In the genomic region with DNA sequence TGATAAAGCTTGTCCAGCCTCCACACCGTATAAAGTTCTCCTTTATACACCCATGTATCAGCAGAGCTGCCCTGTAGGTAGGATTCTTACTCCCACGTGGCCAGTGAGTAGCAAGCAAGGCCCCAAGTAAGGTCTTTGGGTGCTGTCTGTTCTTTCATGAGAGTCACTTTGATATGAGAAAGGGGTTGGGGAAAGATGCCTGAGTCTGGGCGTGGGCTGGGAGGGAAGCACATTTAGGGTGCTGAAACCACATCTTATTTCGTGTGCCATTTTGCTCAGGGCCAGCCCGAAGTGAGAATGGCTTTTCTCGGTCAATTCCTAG, we compare ENCODE assay signal across 9 cellular contexts. TPM values are rescaled to one million over a fixed set of nuclear protein-coding genes. Genes with fewer than 3 reads are reported as not detected.
DNase-seq lines count a peak whose midpoint lies in the region; ATAC-seq, FAIRE-seq and TF ChIP-seq lines count a peak whose summit lies in the region.
"Had no signal": no experiment of that assay in that cellular context is flagged by ENCODE, and none has a peak within 500 bp of the region (broad histone marks: within the 10 kb centered on the region; RNA-seq: fewer than 3 reads in every experiment).

No MANE protein-coding gene starts in this region.

- DNase-seq in GM06990 (ENCODE audit: extremely low read depth, insufficient read length), result no peak
- no peak for DNase-seq in Panc1 (ENCODE audit: low read depth, low spot score)
- DNase-seq in endothelial cell of umbilical vein (ENCODE audit: low read depth, low spot score), result no peak
- DNase-seq in NCI-H524 (lab: John Stamatoyannopoulos, UW), result no peak
- DNase-seq in NCI-H1436 treated with DMSO at 0.1 percent for 48 hours (lab: John Stamatoyannopoulos, UW), result no peak
- no peak for DNase-seq in DMS114 treated with DMSO at 0.1 percent for 48 hours (lab: John Stamatoyannopoulos, UW; ENCODE audit: unreplicated experiment)

- in situ Hi-C loops in Panc1 (cut with HindIII; ENCODE audit: low pct_unique_long_range_greater_than_20kb, low sequenced_read_pairs), result no loop called here

- POLR2A ChIA-PET in Panc1 (lab: Charles Lee) (interaction anchor here (0.9 kb wide), 1 partner anchor 12 kb away, joined by 6 read pairs; no protein-coding TSS in a partner anchor), endothelial cell of umbilical vein (lab: Charles Lee) (interaction anchor here (1.0 kb wide), 1 partner anchor 11 kb away, joined by 5 read pairs; a partner anchor contains a TSS)

- no peak for TF ChIP-seq POLR2A in endothelial cell of umbilical vein (IDR thresholded peaks at IDR 0.05; ENCODE audit: low read depth, low read length)

- no peaks in the 10 kb centered on the region for H3K9me3 ChIP-seq in Panc1 (ENCODE audit: control insufficient read depth, insufficient read depth, low read depth, low read length)
- H3K9me3 ChIP-seq in endothelial cell of umbilical vein (replicated peaks; ENCODE audit: control insufficient read depth, insufficient read depth, low read length), result no peaks in the 10 kb centered on the region
- H3K9me3 ChIP-seq in skeletal muscle tissue (ENCODE audit: control insufficient read depth in 3 of 3, low read length in 3 of 3), result no peaks in the 10 kb centered on the region

- H4K20me1 ChIP-seq in endothelial cell of umbilical vein (replicated peaks; ENCODE audit: control insufficient read depth, extremely low read depth, insufficient read depth, low read length), result no peaks in the 10 kb centered on the region

- H3K27ac ChIP-seq in Panc1 (ENCODE audit: low read length) (peak overlapping the region; percentile 90), endothelial cell of umbilical vein (ENCODE audit: insufficient read depth, low read depth, low read length) (no peak overlapping the region), skeletal muscle tissue (ENCODE audit: low read depth, low read length) (no peak overlapping the region)

- FAIRE-seq in endothelial cell of umbilical vein (lab: Jason Lieb, UNC), result peak; percentile 63
- FAIRE-seq: TTC549 had no signal

- BruUV-seq in Panc1 (replicated peaks; lab: Mats Ljungman, UMichigan), result no TSS peak
- no TSS peak for BruUV-seq in endothelial cell of umbilical vein (replicated peaks; lab: Mats Ljungman, UMichigan)

- H3K4me2 ChIP-seq in endothelial cell of umbilical vein (ENCODE audit: insufficient read depth, low read length), result peak overlapping the region; percentile 89

- CTCF ChIA-PET in Panc1 (lab: Charles Lee), result interaction anchor here (1.0 kb wide), 1 partner anchor 21 kb away, joined by 3 read pairs; no protein-coding TSS in a partner anchor
- CTCF ChIA-PET in endothelial cell of umbilical vein (lab: Charles Lee), result interaction anchor here (0.9 to 1.7 kb wide), 4 partner anchors 13 to 229 kb away, joined by 3 to 4 read pairs (median 4); no protein-coding TSS in a partner anchor

- peaks cover 16% of the 10 kb centered on the region for H3K4me1 ChIP-seq in Panc1 (ENCODE audit: control insufficient read depth, insufficient read depth, low read length)
- H3K4me1 ChIP-seq in endothelial cell of umbilical vein (ENCODE audit: control insufficient read depth, extremely low read depth, insufficient read depth, low read length), result peaks cover 24% of the 10 kb centered on the region
- H3K4me1 ChIP-seq in skeletal muscle tissue (ENCODE audit: control insufficient read depth in 3 of 3, insufficient read depth in 3 of 3, low read length in 3 of 3), result peaks cover 18 to 25% (median 21%) of the 10 kb centered on the region in 3 donors

- no peak for ATAC-seq in Panc1
- ATAC-seq in GM21515 (IDR thresholded peaks at IDR 0.05; ENCODE audit: unreplicated experiment), result no peak

- H3K9ac ChIP-seq in endothelial cell of umbilical vein (replicated peaks; ENCODE audit: extremely low read depth, insufficient read depth, low read length), result no peak overlapping the region
- H3K9ac ChIP-seq in skeletal muscle tissue (ENCODE audit: low read depth in 1 of 3, low read length in 3 of 3), result peak overlapping the region in 2 of 3 donors; percentile 56 to 70

- no peaks in the 10 kb centered on the region for H3K27me3 ChIP-seq in GM06990 (replicated peaks; ENCODE audit: control insufficient read depth, insufficient read depth, low read length)
- H3K27me3 ChIP-seq in Panc1 (ENCODE audit: control insufficient read depth, insufficient read depth, low read length), result no peaks in the 10 kb centered on the region
- peaks cover 10 to 15% of the 10 kb centered on the region in 2 experiments for H3K27me3 ChIP-seq in endothelial cell of umbilical vein (ENCODE audit: control insufficient read depth in 2 of 2, insufficient read depth in 2 of 2, low read length in 2 of 2)
- peaks cover 31 to 64% (median 43%) of the 10 kb centered on the region in 3 donors for H3K27me3 ChIP-seq in skeletal muscle tissue (ENCODE audit: control insufficient read depth in 3 of 3, insufficient read depth in 3 of 3, low read length in 3 of 3)

- H3K79me2 ChIP-seq in endothelial cell of umbilical vein (ENCODE audit: control insufficient read depth, insufficient read depth, low read length), result no peaks in the 10 kb centered on the region

- intact Hi-C loops in Panc1 (cut with micrococcal nuclease; ENCODE audit: unreplicated experiment) (no loop called here), endothelial cell of umbilical vein (cut with micrococcal nuclease) (no loop called here)

- H3K4me3 ChIP-seq in GM06990 (replicated peaks; ENCODE audit: low read depth, low read length) (peak overlapping the region; percentile 75), Panc1 (ENCODE audit: low read depth in 2 of 2, low read length in 2 of 2) (peak overlapping the region; percentile 69 to 84), endothelial cell of umbilical vein (replicated peaks in 1 of 3; ENCODE audit: insufficient read depth in 1 of 3, low read depth in 1 of 3, low read length in 3 of 3) (peak overlapping the region; percentile 56 to 86 (median 63)), skeletal muscle tissue (ENCODE audit: low read length in 3 of 3) (peak overlapping the region; percentile 62 to 68 (median 64))

- dilution Hi-C loops in endothelial cell of umbilical vein (cut with MboI; ENCODE audit: extremely low pct_ligation_motif_present, low sequenced_read_pairs), result no loop called here

- H3K9me1 ChIP-seq in endothelial cell of umbilical vein (replicated peaks; ENCODE audit: control insufficient read depth, extremely low read depth, insufficient read depth, low read length), result no peaks in the 10 kb centered on the region

- TF ChIP-seq CTCF in GM06990 (IDR thresholded peaks at IDR 0.05; ENCODE audit: insufficient read depth, low read length, poor library complexity, severe bottlenecking), result no peak
- no peak for TF ChIP-seq CTCF in Panc1 (IDR thresholded peaks at IDR 0.05)
- no peak for TF ChIP-seq CTCF in endothelial cell of umbilical vein (IDR thresholded peaks at IDR 0.05; ENCODE audit: extremely low read depth in 1 of 2, insufficient read depth in 1 of 2, low read depth in 1 of 2, low read length in 2 of 2)

- H3K36me3 ChIP-seq in GM06990 (ENCODE audit: control insufficient read depth, insufficient read depth, low read length), result peaks cover 2% of the 10 kb centered on the region
- H3K36me3 ChIP-seq in Panc1 (ENCODE audit: control insufficient read depth, insufficient read depth, low read length), result no peaks in the 10 kb centered on the region; the same call in 1 of the 2 replicates
- no peaks in the 10 kb centered on the region for H3K36me3 ChIP-seq in endothelial cell of umbilical vein (ENCODE audit: control insufficient read depth in 2 of 2, extremely low read depth in 1 of 2, insufficient read depth in 2 of 2, low read length in 2 of 2)
- no peaks in the 10 kb centered on the region for H3K36me3 ChIP-seq in skeletal muscle tissue (ENCODE audit: control insufficient read depth in 3 of 3, insufficient read depth in 3 of 3, low read length in 3 of 3)

- H2AFZ ChIP-seq in endothelial cell of umbilical vein (ENCODE audit: low read depth, low read length), result peak overlapping the region; percentile 99

RNA-seq across cellular contexts. Expression of a gene that starts 0.4 kb away (rescaled TPM):
- total RNA-seq in Panc1 (2021; ENCODE audit: unreplicated experiment) (12.2 TPM), endothelial cell of umbilical vein (4.6 and 5.8 TPM in 2 replicates), skeletal muscle tissue (3.7 TPM)
- 9.6 TPM for polyA plus RNA-seq in Panc1 (2012; ENCODE audit: insufficient read length)
- 2.3 and 2.6 TPM in 2 replicates for polyA plus RNA-seq in endothelial cell of umbilical vein
- 2.0 and 2.2 TPM in 2 replicates for polyA plus RNA-seq in endothelial cell of umbilical vein (2011; cell fraction: cytosol; rRNA removed)
- polyA plus RNA-seq in endothelial cell of umbilical vein (2011; cell fraction: nucleus; rRNA removed), result 1.1 and 1.4 TPM in 2 replicates
- polyA plus RNA-seq in endothelial cell of umbilical vein (2012), result 3.5 and 3.8 TPM in 2 replicates
- polyA minus RNA-seq in endothelial cell of umbilical vein, result 2.9 and 3.6 TPM in 2 replicates
- polyA minus RNA-seq in endothelial cell of umbilical vein (2011; cell fraction: cytosol; rRNA and poly(A)+ RNA removed), result not detected
- polyA minus RNA-seq in endothelial cell of umbilical vein (2011; cell fraction: nucleus; rRNA and poly(A)+ RNA removed), result 0.43 and 0.87 TPM in 2 replicates

RNA-seq across cellular contexts. Expression of a gene that starts 10.9 kb away (rescaled TPM):
- 55.6 TPM for total RNA-seq in Panc1 (2021; ENCODE audit: unreplicated experiment)
- 20.5 TPM for polyA plus RNA-seq in Panc1 (2012; ENCODE audit: insufficient read length)
- total RNA-seq in endothelial cell of umbilical vein, result 34.6 and 36.6 TPM in 2 replicates
- polyA plus RNA-seq in endothelial cell of umbilical vein, result 20.6 and 21.9 TPM in 2 replicates
- polyA plus RNA-seq in endothelial cell of umbilical vein (2011; cell fraction: cytosol; rRNA removed), result 27.4 and 37.7 TPM in 2 replicates
- polyA plus RNA-seq in endothelial cell of umbilical vein (2011; cell fraction: nucleus; rRNA removed), result 31.1 and 41.8 TPM in 2 replicates
- 12.1 and 20.7 TPM in 2 replicates for polyA plus RNA-seq in endothelial cell of umbilical vein (2012)
- polyA minus RNA-seq in endothelial cell of umbilical vein, result 15.4 and 20.8 TPM in 2 replicates
- 35.0 TPM for polyA minus RNA-seq in endothelial cell of umbilical vein (2011; cell fraction: cytosol; rRNA and poly(A)+ RNA removed)
- polyA minus RNA-seq in endothelial cell of umbilical vein (2011; cell fraction: nucleus; rRNA and poly(A)+ RNA removed), result 10.6 and 18.3 TPM in 2 replicates
- total RNA-seq in skeletal muscle tissue, result 2.6 TPM

RNA-seq across cellular contexts. Expression of a gene that starts 19.3 kb away (rescaled TPM):
- 231 TPM for total RNA-seq in Panc1 (2021; ENCODE audit: unreplicated experiment)
- polyA plus RNA-seq in Panc1 (2012; ENCODE audit: insufficient read length), result 251 TPM
- 117 and 124 TPM in 2 replicates for total RNA-seq in endothelial cell of umbilical vein
- polyA plus RNA-seq in endothelial cell of umbilical vein, result 142 and 155 TPM in 2 replicates
- polyA plus RNA-seq in endothelial cell of umbilical vein (2011; cell fraction: cytosol; rRNA removed), result 139 and 142 TPM in 2 replicates
- 301 and 322 TPM in 2 replicates for polyA plus RNA-seq in endothelial cell of umbilical vein (2011; cell fraction: nucleus; rRNA removed)
- polyA plus RNA-seq in endothelial cell of umbilical vein (2012), result 94.1 and 116 TPM in 2 replicates
- 296 and 312 TPM in 2 replicates for polyA minus RNA-seq in endothelial cell of umbilical vein
- 167 TPM for polyA minus RNA-seq in endothelial cell of umbilical vein (2011; cell fraction: cytosol; rRNA and poly(A)+ RNA removed)
- 108 and 136 TPM in 2 replicates for polyA minus RNA-seq in endothelial cell of umbilical vein (2011; cell fraction: nucleus; rRNA and poly(A)+ RNA removed)
- total RNA-seq in skeletal muscle tissue, result 60.5 TPM

RNA-seq across cellular contexts. Expression of a gene that starts 58.7 kb away (rescaled TPM):
- total RNA-seq in Panc1 (2021; ENCODE audit: unreplicated experiment) (85.5 TPM), endothelial cell of umbilical vein (64.3 and 70.7 TPM in 2 replicates), skeletal muscle tissue (51.1 TPM)
- 77.4 TPM for polyA plus RNA-seq in Panc1 (2012; ENCODE audit: insufficient read length)
- polyA plus RNA-seq in endothelial cell of umbilical vein, result 119 and 120 TPM in 2 replicates
- 107 and 108 TPM in 2 replicates for polyA plus RNA-seq in endothelial cell of umbilical vein (2011; cell fraction: cytosol; rRNA removed)
- polyA plus RNA-seq in endothelial cell of umbilical vein (2011; cell fraction: nucleus; rRNA removed), result 80.9 and 83.0 TPM in 2 replicates
- polyA plus RNA-seq in endothelial cell of umbilical vein (2012), result 71.2 and 74.6 TPM in 2 replicates
- 113 TPM in 2 replicates for polyA minus RNA-seq in endothelial cell of umbilical vein
- polyA minus RNA-seq in endothelial cell of umbilical vein (2011; cell fraction: cytosol; rRNA and poly(A)+ RNA removed), result 74.0 TPM
- polyA minus RNA-seq in endothelial cell of umbilical vein (2011; cell fraction: nucleus; rRNA and poly(A)+ RNA removed), result 28.6 and 28.9 TPM in 2 replicates

RNA-seq across cellular contexts. Expression of a gene that starts 58.9 kb away (rescaled TPM):
- total RNA-seq in Panc1 (2021; ENCODE audit: unreplicated experiment), result 63.1 TPM
- 48.7 TPM for polyA plus RNA-seq in Panc1 (2012; ENCODE audit: insufficient read length)
- total RNA-seq in endothelial cell of umbilical vein, result 41.5 and 48.4 TPM in 2 replicates
- polyA plus RNA-seq in endothelial cell of umbilical vein, result 75.7 and 94.0 TPM in 2 replicates
- polyA plus RNA-seq in endothelial cell of umbilical vein (2011; cell fraction: cytosol; rRNA removed), result 34.4 and 37.7 TPM in 2 replicates
- 19.7 and 23.1 TPM in 2 replicates for polyA plus RNA-seq in endothelial cell of umbilical vein (2011; cell fraction: nucleus; rRNA removed)
- polyA plus RNA-seq in endothelial cell of umbilical vein (2012), result 36.8 and 38.3 TPM in 2 replicates
- 80.1 and 89.1 TPM in 2 replicates for polyA minus RNA-seq in endothelial cell of umbilical vein
- polyA minus RNA-seq in endothelial cell of umbilical vein (2011; cell fraction: cytosol; rRNA and poly(A)+ RNA removed), result 13.4 TPM
- polyA minus RNA-seq in endothelial cell of umbilical vein (2011; cell fraction: nucleus; rRNA and poly(A)+ RNA removed), result 17.0 and 20.1 TPM in 2 replicates
- total RNA-seq in skeletal muscle tissue, result 8.9 TPM
